ENCODE assay signal across 17 cellular contexts in genomic region chr10:1475095-1475583, GRCh38.
DNase-seq lines count a peak whose midpoint lies in the region; ATAC-seq, FAIRE-seq and TF ChIP-seq lines count a peak whose summit lies in the region.
"Had no signal": no experiment of that assay in that cellular context is flagged by ENCODE, and none has a peak within 500 bp of the region (broad histone marks: within the 10 kb centered on the region; RNA-seq: fewer than 3 reads in every experiment).

No MANE protein-coding gene starts in this region.

- ATAC-seq in DND-41 (ENCODE audit: insufficient read depth, low read depth) (no peak), GM12878 (peak; percentile 40), GM21717 (IDR thresholded peaks at IDR 0.05; ENCODE audit: unreplicated experiment) (no peak)
- ATAC-seq: A549, HepG2, Right ventricle myocardium inferior had no signal

- no peak for TF ChIP-seq POLR2A in GM12878 (IDR thresholded peaks at IDR 0.05; ENCODE audit: low read depth, low read length)
- TF ChIP-seq POLR2A in tibial nerve (IDR thresholded peaks at IDR 0.05) = no peak

- in situ Hi-C loops in GM12878 (cut with MboI) = no loop called here

- H3K9me3 Mint-ChIP-seq in mesothelial cell of epicardium = peaks cover 7% of the 10 kb centered on the region

- no peaks in the 10 kb centered on the region for H3K36me3 Mint-ChIP-seq in mesothelial cell of epicardium
- H3K36me3 Mint-ChIP-seq: CD14-positive monocyte had no signal

- no peaks in the 10 kb centered on the region for H3K27me3 ChIP-seq in DND-41 (ENCODE audit: insufficient read depth, low read length, poor library complexity)
- no peaks in the 10 kb centered on the region for H3K27me3 ChIP-seq in GM12878 (replicated peaks in 1 of 2; ENCODE audit: control insufficient read depth in 2 of 2, insufficient read depth in 2 of 2, low read length in 1 of 2)
- H3K27me3 ChIP-seq in tibial nerve = no peaks in the 10 kb centered on the region
- H3K27me3 ChIP-seq: Peyer's patch had no signal

- no TSS peak for BruUV-seq in GM12878 (replicated peaks; lab: Mats Ljungman, UMichigan)

- H3K27ac ChIP-seq in DND-41 (ENCODE audit: low read length) = peak overlapping the region; percentile 78; the same call in 1 of the 2 replicates
- H3K27ac ChIP-seq in HEK293 (ENCODE audit: extremely low read depth, low read depth, low read length) = no peak overlapping the region
- no peak overlapping the region for H3K27ac ChIP-seq in GM12878 (ENCODE audit: control insufficient read depth, insufficient read depth)
- no peak overlapping the region for H3K27ac ChIP-seq in tibial nerve
- H3K27ac ChIP-seq: A549, GM23248, Peyer's patch had no signal

- H3K27me3 Mint-ChIP-seq in mesothelial cell of epicardium (ENCODE audit: low read depth) = peaks cover 32% of the 10 kb centered on the region

- no peak overlapping the region for H3K4me3 Mint-ChIP-seq in mesothelial cell of epicardium
- H3K4me3 Mint-ChIP-seq: CD14-positive monocyte had no signal

- TF ChIP-seq RAD21 in GM12878 (IDR thresholded peaks at IDR 0.05; ENCODE audit: insufficient read depth, low read depth, low read length) = no peak

- 0 out of 2 replicates have a peak overlapping the region, but pooled peaks have one; percentile 26 for H2AFZ ChIP-seq in DND-41 (ENCODE audit: low read depth, low read length)
- no peak overlapping the region for H2AFZ ChIP-seq in GM12878 (ENCODE audit: control insufficient read depth, low read depth, low read length)
- H2AFZ ChIP-seq: GM23248 had no signal

- H3K36me3 ChIP-seq in DND-41 (ENCODE audit: insufficient read depth, low read length) (no peaks in the 10 kb centered on the region), HEK293 (ENCODE audit: control insufficient read depth in 2 of 2, insufficient read depth in 1 of 2, low read length in 2 of 2) (no peaks in the 10 kb centered on the region), GM12878 (ENCODE audit: control insufficient read depth in 2 of 2, insufficient read depth in 2 of 2, low read length in 1 of 2) (no peaks in the 10 kb centered on the region), tibial nerve (no peaks in the 10 kb centered on the region)
- H3K36me3 ChIP-seq: Peyer's patch had no signal

- no peak for TF ChIP-seq CTCF in DND-41 (IDR thresholded peaks at IDR 0.05; ENCODE audit: borderline replicate concordance, extremely low read depth, low read length, poor library complexity, severe bottlenecking)
- TF ChIP-seq CTCF in HEK293 (tag by site-specific recombination; IDR thresholded peaks at IDR 0.05) = no peak
- TF ChIP-seq CTCF in GM12878 (IDR thresholded peaks at IDR 0.05 in 2 of 3, conservative IDR thresholded peaks at IDR 0.05 in 1 of 3; ENCODE audit: control insufficient read depth in 2 of 3, extremely low read depth in 1 of 3, insufficient read depth in 1 of 3, low read depth in 3 of 3, low read length in 3 of 3) = no peak
- no peak for TF ChIP-seq CTCF in mesothelial cell of epicardium (IDR thresholded peaks at IDR 0.05; ENCODE audit: unreplicated experiment)
- TF ChIP-seq CTCF in tibial nerve (IDR thresholded peaks at IDR 0.05) = no peak

- POLR2A ChIA-PET in HEK293 (lab: Yijun Ruan, JAX) = no interaction called here
- POLR2A ChIA-PET in GM12878 (lab: Charles Lee) = no interaction called here

- H3K79me2 ChIP-seq in DND-41 (ENCODE audit: insufficient read depth, low read length) (no peaks in the 10 kb centered on the region), GM12878 (ENCODE audit: control insufficient read depth, insufficient read depth, low read length) (no peaks in the 10 kb centered on the region)

- RAD21 ChIA-PET in GM12878 (lab: Charles Lee; ENCODE audit: unreplicated experiment) = interaction anchor here (1.1 kb wide), 1 partner anchor 10 kb away, joined by 5 read pairs; no protein-coding TSS in a partner anchor

- H3K4me2 ChIP-seq in DND-41 (ENCODE audit: insufficient read depth, low read length) (no peak overlapping the region), GM12878 (ENCODE audit: control insufficient read depth, insufficient read depth) (no peak overlapping the region)
- H3K4me2 ChIP-seq: A549 had no signal

- SMC1A ChIA-PET in GM12878 (lab: Charles Lee; ENCODE audit: uncharacterized antibody, unreplicated experiment) = interaction anchor here (1.1 to 1.5 kb wide), 2 partner anchors 166 to 262 kb away, joined by 3 read pairs; partner anchors contain the start of gene ADARB2

- H3K4me3 ChIP-seq in DND-41 (ENCODE audit: low read depth in 1 of 2, low read length in 2 of 2) (no peak overlapping the region), HEK293 (ENCODE audit: low read depth, low read length) (no peak overlapping the region), GM12878 (no peak overlapping the region), tibial nerve (no peak overlapping the region)
- H3K4me3 ChIP-seq: A549, GM23248, Peyer's patch had no signal

- no peaks in the 10 kb centered on the region for H3K4me1 Mint-ChIP-seq in mesothelial cell of epicardium
- H3K4me1 Mint-ChIP-seq: CD14-positive monocyte had no signal

- DNase-seq in DND-41 (no peak), GM12878 (ENCODE audit: low read depth, low spot score) (no peak), posterior vena cava (ENCODE audit: low spot score) (peak; percentile 57), mesothelial cell of epicardium (ENCODE audit: low spot score in 2 of 2, unreplicated experiment in 2 of 2) (no peak), tibial nerve (ENCODE audit: low spot score in 2 of 2) (no peak)
- DNase-seq: COR-L47, GM23248, KG1, NCI-H1048, NCI-H510A treated with DMSO at 0.1 percent for 48 hours, Peyer's patch had no signal

- H3K9ac ChIP-seq in DND-41 (ENCODE audit: low read depth, low read length) (no peak overlapping the region), GM12878 (ENCODE audit: control insufficient read depth, insufficient read depth, low read length) (no peak overlapping the region)
- H3K9ac ChIP-seq: GM23248 had no signal

- FAIRE-seq in GM12878 (lab: Jason Lieb, UNC) = no peak
- FAIRE-seq: A549, HepG2 had no signal

- 35% methylated on average over 15 of the region's 15 CpGs for WGBS in GM12878 (ENCODE audit: insufficient coverage, insufficient replicate concordance, low lambda C conversion rate, missing lambda C conversion rate)
- WGBS in tibial nerve, 2 donors = 42 to 59% methylated on average over 15 of the region's 15 CpGs

- TF ChIP-seq EP300 in GM12878 (IDR thresholded peaks at IDR 0.05; ENCODE audit: borderline replicate concordance in 1 of 2, control insufficient read depth in 1 of 2, low read depth in 2 of 2, low read length in 2 of 2) (no peak), tibial nerve (IDR thresholded peaks at IDR 0.05) (no peak)

- intact Hi-C loops in GM12878 (cut with micrococcal nuclease; ENCODE audit: unreplicated experiment) = no loop called here
- intact Hi-C loops in posterior vena cava (cut with DNase I) = no loop called here

- peaks cover 8% of the 10 kb centered on the region for H3K9me3 ChIP-seq in DND-41 (ENCODE audit: insufficient read depth, low read length, severe bottlenecking)
- H3K9me3 ChIP-seq in HEK293 (ENCODE audit: control insufficient read depth, insufficient read depth, low read depth, low read length) = no peaks in the 10 kb centered on the region
- no peaks in the 10 kb centered on the region; the same call in 2 of the 3 replicates for H3K9me3 ChIP-seq in GM12878 (replicated peaks; ENCODE audit: control insufficient read depth, insufficient read depth, low read length)
- H3K9me3 ChIP-seq in tibial nerve = peaks cover 0 to 20% (median 0%) of the 10 kb centered on the region in 4 donors
- H3K9me3 ChIP-seq: A549, Peyer's patch had no signal

- CTCF ChIA-PET in HEK293 (lab: Yijun Ruan, JAX) (no interaction called here), GM12878 (lab: Yijun Ruan, JAX) (interaction anchor here (1.0 kb wide), 1 partner anchor 54 kb away, joined by 5 read pairs; no protein-coding TSS in a partner anchor)

- H3K27ac Mint-ChIP-seq in mesothelial cell of epicardium = no peak overlapping the region
- H3K27ac Mint-ChIP-seq: CD14-positive monocyte had no signal

- H3K4me1 ChIP-seq in DND-41 (ENCODE audit: insufficient read depth, low read length) (peaks cover 23% of the 10 kb centered on the region), HEK293 (ENCODE audit: control insufficient read depth, insufficient read depth, low read length) (no peaks in the 10 kb centered on the region), GM12878 (ENCODE audit: control insufficient read depth, insufficient read depth, low read length) (no peaks in the 10 kb centered on the region), tibial nerve (no peaks in the 10 kb centered on the region)
- H3K4me1 ChIP-seq: A549, Peyer's patch had no signal

- H4K20me1 ChIP-seq in DND-41 (ENCODE audit: insufficient read depth, low read length) (no peaks in the 10 kb centered on the region), GM12878 (ENCODE audit: control insufficient read depth, insufficient read depth) (no peaks in the 10 kb centered on the region)

TF ChIP-seq in HEK293, 187 proteins besides CTCF, POLR2A, EP300 and RAD21 (continues in another document):
- TF ChIP-seq ZNF23 (tag by site-specific recombination; IDR thresholded peaks at IDR 0.05; ENCODE audit: borderline replicate concordance) = no peak
- no peak for TF ChIP-seq HOXD13 (CRISPR knock-in tag; IDR thresholded peaks at IDR 0.05; ENCODE audit: borderline replicate concordance)
- TF ChIP-seq ZNF138 (tag by site-specific recombination; IDR thresholded peaks at IDR 0.05; ENCODE audit: borderline replicate concordance) = no peak

TF ChIP-seq in GM12878, 131 proteins besides CTCF, POLR2A, EP300 and RAD21 (continues in another document):
- TF ChIP-seq NKRF (conservative IDR thresholded peaks at IDR 0.05) (no peak), RBBP5 (conservative IDR thresholded peaks at IDR 0.05) (no peak)
